In the genomic region with DNA sequence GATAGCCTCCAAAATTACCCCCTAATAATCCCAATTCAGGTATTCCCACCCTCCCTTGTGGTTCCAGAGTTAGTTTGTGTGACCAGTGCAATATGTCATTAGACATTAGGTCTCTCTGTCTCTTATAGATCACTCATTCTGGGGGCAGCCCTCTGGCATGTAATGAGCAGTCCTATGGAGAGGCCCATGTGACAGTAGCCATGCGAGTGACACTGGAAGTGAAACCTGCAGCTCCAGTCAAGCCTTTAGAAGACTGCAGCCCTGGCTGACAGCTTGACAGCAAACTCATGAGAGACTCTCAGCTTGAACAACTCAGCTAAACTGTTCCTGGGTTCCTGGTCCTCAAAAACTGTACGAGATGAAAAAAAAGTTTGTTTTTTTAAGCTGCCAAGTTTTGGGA, we compare ENCODE assay signal across 14 cellular contexts. TPM values are rescaled to one million over a fixed set of nuclear protein-coding genes. Genes with fewer than 3 reads are reported as not detected.
DNase-seq lines count a peak whose midpoint lies in the region; ATAC-seq, FAIRE-seq and TF ChIP-seq lines count a peak whose summit lies in the region.
"Had no signal": no experiment of that assay in that cellular context is flagged by ENCODE, and none has a peak within 500 bp of the region (broad histone marks: within the 10 kb centered on the region; RNA-seq: fewer than 3 reads in every experiment).

No MANE protein-coding gene starts in this region.

- H3K4me3 Mint-ChIP-seq in activated T-helper 2 cell treated with anti-CD3 and anti-CD28 coated beads, Interferon-gamma antibody, Interleukin-2, Interleukin-4, amounts not matched to agents 10 μg/mL and 5 μg/mL and 100 μg/mL, durations not matched to agents 14 hours and 24 hours and 36 hours (ENCODE audit: low read depth): no peak overlapping the region

- FAIRE-seq in D721Med (lab: Jason Lieb, UNC): no peak
- FAIRE-seq: H1, keratinocyte had no signal

- peaks cover 9% of the 10 kb centered on the region for H3K27me3 Mint-ChIP-seq in activated T-helper 2 cell treated with anti-CD3 and anti-CD28 coated beads, Interferon-gamma antibody, Interleukin-2, Interleukin-4, amounts not matched to agents 10 μg/mL and 5 μg/mL and 100 μg/mL, durations not matched to agents 14 hours and 24 hours and 36 hours (ENCODE audit: low read depth)

- DNase-seq in NOMO-1 treated with DMSO at 0.1 percent for 48 hours (lab: John Stamatoyannopoulos, UW; ENCODE audit: unreplicated experiment) (peak; percentile 32), NOMO-1 treated with dmso at 0.1 percent for 144 hours (lab: John Stamatoyannopoulos, UW; ENCODE audit: unreplicated experiment) (no peak), NCI-H526 treated with DMSO at 0.1 percent for 48 hours (lab: John Stamatoyannopoulos, UW) (no peak), OCI-M2 (lab: John Stamatoyannopoulos, UW; ENCODE audit: unreplicated experiment) (no peak), D721Med (ENCODE audit: insufficient read length, low spot score) (no peak)
- no peak for DNase-seq in activated T-helper 2 cell treated with anti-CD3 and anti-CD28 coated beads, Interferon-gamma antibody, Interleukin-2, Interleukin-4, amounts not matched to agents 10 μg/mL and 5 μg/mL and 100 μg/mL, durations not matched to agents 14 hours and 24 hours and 36 hours (ENCODE audit: low spot score)
- DNase-seq: 8988T; NCI-H526; occipital lobe; stimulated activated CD4-positive, alpha-beta T cell treated with anti-CD3 and anti-CD28 coated beads, Interleukin-1b, Interleukin-23, amount 100 ng/mL, for 48 hours had no signal

- no peak for TF ChIP-seq CTCF in D721Med (IDR thresholded peaks at IDR 0.05; ENCODE audit: insufficient read depth, missing control alignments)

- intact Hi-C loops in activated T-helper 2 cell treated with anti-CD3 and anti-CD28 coated beads, Interferon-gamma antibody, Interleukin-2, Interleukin-4, amounts not matched to agents 10 μg/mL and 5 μg/mL and 100 μg/mL, durations not matched to agents 14 hours and 24 hours and 36 hours (cut with micrococcal nuclease): no loop called here

- H3K27ac Mint-ChIP-seq in activated T-helper 2 cell treated with anti-CD3 and anti-CD28 coated beads, Interferon-gamma antibody, Interleukin-2, Interleukin-4, amounts not matched to agents 10 μg/mL and 5 μg/mL and 100 μg/mL, durations not matched to agents 14 hours and 24 hours and 36 hours: no peak overlapping the region

- H3K9me3 Mint-ChIP-seq in activated T-helper 2 cell treated with anti-CD3 and anti-CD28 coated beads, Interferon-gamma antibody, Interleukin-2, Interleukin-4, amounts not matched to agents 10 μg/mL and 5 μg/mL and 100 μg/mL, durations not matched to agents 14 hours and 24 hours and 36 hours: no peaks in the 10 kb centered on the region

- no peaks in the 10 kb centered on the region for H3K4me1 Mint-ChIP-seq in activated T-helper 2 cell treated with anti-CD3 and anti-CD28 coated beads, Interferon-gamma antibody, Interleukin-2, Interleukin-4, amounts not matched to agents 10 μg/mL and 5 μg/mL and 100 μg/mL, durations not matched to agents 14 hours and 24 hours and 36 hours (ENCODE audit: low read depth)

- ATAC-seq in HG02840 (IDR thresholded peaks at IDR 0.05; ENCODE audit: low FRiP score, unreplicated experiment) (peak; percentile 70), HG03558 (IDR thresholded peaks at IDR 0.05; ENCODE audit: extremely low read depth, unreplicated experiment) (peak; percentile 79)

- no peaks in the 10 kb centered on the region for H3K36me3 Mint-ChIP-seq in activated T-helper 2 cell treated with anti-CD3 and anti-CD28 coated beads, Interferon-gamma antibody, Interleukin-2, Interleukin-4, amounts not matched to agents 10 μg/mL and 5 μg/mL and 100 μg/mL, durations not matched to agents 14 hours and 24 hours and 36 hours (ENCODE audit: low read depth)

RNA-seq across cellular contexts. Expression of gene HSPB3, which starts 54.0 kb away (rescaled TPM):
- total RNA-seq in activated T-helper 2 cell treated with anti-CD3 and anti-CD28 coated beads, Interferon-gamma antibody, Interleukin-2, Interleukin-4, amounts not matched to agents 10 μg/mL and 5 μg/mL and 100 μg/mL, durations not matched to agents 14 hours and 24 hours and 36 hours: not detected in 2 replicates
- total RNA-seq: H1 had no signal
